8 cellular contexts compared by ENCODE assay signal in the genomic region with DNA sequence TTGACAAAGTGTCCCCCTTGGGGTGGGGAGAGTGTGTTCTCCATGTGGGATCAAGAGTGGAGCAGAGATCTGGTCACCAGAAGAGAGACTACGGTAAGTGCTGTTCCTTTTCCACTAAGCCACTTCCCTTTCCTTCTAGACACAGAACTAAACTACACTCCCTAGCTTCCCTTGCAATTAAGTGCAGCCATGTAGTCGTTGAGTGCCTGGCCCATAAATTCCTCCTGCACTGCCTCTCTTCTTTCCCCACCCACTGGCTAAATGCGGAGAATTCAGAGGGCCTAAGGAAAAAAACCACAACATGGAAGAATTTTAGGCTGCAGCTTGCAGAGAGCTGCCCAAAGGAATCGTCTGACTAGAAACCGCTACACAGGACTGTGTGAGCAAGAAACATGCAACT. TPM values are rescaled to one million over a fixed set of nuclear protein-coding genes. Genes with fewer than 3 reads are reported as not detected.
A peak's percentile ranks its signal among the peaks of the same experiment; 100 is the strongest.
DNase-seq lines count a peak whose midpoint lies in the region; ATAC-seq, FAIRE-seq and TF ChIP-seq lines count a peak whose summit lies in the region.

No MANE protein-coding gene starts in this region.

- H3K4me3 ChIP-seq in DOHH2 (ENCODE audit: low read length) (peak overlapping the region; percentile 84), MG63 (peak overlapping the region; percentile 86), K562 (peak overlapping the region; percentile 74; the same call in 1 of the 2 replicates), uterus (no peak overlapping the region)

- POLR2A ChIA-PET in K562 (lab: Yijun Ruan, JAX): interaction anchor here (2.4 to 5.2 kb wide), 2 partner anchors 12 to 22 kb away, joined by 11 to 24 read pairs; no protein-coding TSS in a partner anchor

- no peak overlapping the region for H3K27ac Mint-ChIP-seq in neural crest cell (ENCODE audit: unreplicated experiment)

- H3K4me1 ChIP-seq in DOHH2 (ENCODE audit: control insufficient read depth, low read length): peaks cover 31% of the 10 kb centered on the region
- peaks cover 13 to 19% of the 10 kb centered on the region in 2 experiments; a peak in 4 of 5 replicates for H3K4me1 ChIP-seq in K562 (replicated peaks in 1 of 2; ENCODE audit: control insufficient read depth in 2 of 2, insufficient read depth in 2 of 2, low read length in 2 of 2)
- H3K4me1 ChIP-seq in uterus: peaks cover 0 to 9% of the 10 kb centered on the region in 2 donors

- intact Hi-C loops in K562 (cut with micrococcal nuclease) (no loop called here), uterus (cut with DNase I; ENCODE audit: low total_unique reads) (no loop called here)

- H3K4me1 Mint-ChIP-seq in neural crest cell: peaks cover 40% of the 10 kb centered on the region

- no peak for TF ChIP-seq RAD21 in K562 (CRISPR knock-in tag; conservative IDR thresholded peaks at IDR 0.05 in 1 of 2, IDR thresholded peaks at IDR 0.05 in 1 of 2)

- H3K36me3 ChIP-seq in DOHH2 (ENCODE audit: control insufficient read depth, low read length) (peaks cover 65% of the 10 kb centered on the region), MG63 (peaks cover 49% of the 10 kb centered on the region), K562 (ENCODE audit: control insufficient read depth, insufficient read depth, low read length) (peaks cover 41% of the 10 kb centered on the region), uterus (no peaks in the 10 kb centered on the region)

- H3K9me2 ChIP-seq in DOHH2 (replicated peaks; ENCODE audit: control insufficient read depth, low read length): no peaks in the 10 kb centered on the region

- WGBS in K562 (ENCODE audit: insufficient coverage, low coverage, missing lambda C conversion rate): 54% methylated on average over 5 of the region's 5 CpGs

- no peaks in the 10 kb centered on the region for H3K27me3 ChIP-seq in DOHH2 (ENCODE audit: control insufficient read depth, low read length)
- H3K27me3 ChIP-seq in MG63: no peaks in the 10 kb centered on the region
- H3K27me3 ChIP-seq in K562 (ENCODE audit: control insufficient read depth in 2 of 2, insufficient read depth in 2 of 2, low read length in 2 of 2): no peaks in the 10 kb centered on the region
- H3K27me3 ChIP-seq in uterus: no peaks in the 10 kb centered on the region

- H3K36me3 Mint-ChIP-seq in neural crest cell (ENCODE audit: low read depth): peaks cover 14% of the 10 kb centered on the region

- H3K4me2 ChIP-seq in DOHH2 (ENCODE audit: low read length) (peak overlapping the region; percentile 66), K562 (ENCODE audit: insufficient read depth, low read length) (no peak overlapping the region)

- TF ChIP-seq CTCF in DOHH2 (IDR thresholded peaks at IDR 0.05; ENCODE audit: low read depth, low read length, poor library complexity, severe bottlenecking): no peak
- TF ChIP-seq CTCF in K562 (IDR thresholded peaks at IDR 0.05 in 2 of 3, conservative IDR thresholded peaks at IDR 0.05 in 1 of 3; ENCODE audit: insufficient read depth in 2 of 3, low read depth in 1 of 3, low read length in 3 of 3): no peak
- TF ChIP-seq CTCF in neural crest cell (conservative IDR thresholded peaks at IDR 0.05): no peak
- TF ChIP-seq CTCF in uterus (IDR thresholded peaks at IDR 0.05): no peak

- no peak for TF ChIP-seq POLR2A in K562 (conservative IDR thresholded peaks at IDR 0.05)
- TF ChIP-seq POLR2A in uterus (IDR thresholded peaks at IDR 0.05): no peak

- CTCF ChIA-PET in K562 (lab: Yijun Ruan, JAX; ENCODE audit: low intra/inter-chr PET ratio): no interaction called here

- peak overlapping the region; percentile 57 to 94; a peak in 2 of 4 replicates for H3K9ac ChIP-seq in K562 (ENCODE audit: insufficient read depth in 1 of 2, low read depth in 2 of 2, low read length in 2 of 2)

- no peaks in the 10 kb centered on the region for H3F3A ChIP-seq in DOHH2 (ENCODE audit: control insufficient read depth, insufficient read depth)

- H3K79me2 ChIP-seq in DOHH2 (ENCODE audit: control insufficient read depth, low read length) (peaks cover 85% of the 10 kb centered on the region), K562 (ENCODE audit: control insufficient read depth, insufficient read depth, low read length) (peaks cover 58% of the 10 kb centered on the region)

- H3K9me1 ChIP-seq in K562 (ENCODE audit: control insufficient read depth, insufficient read depth, low read length): peaks cover 2% of the 10 kb centered on the region

- H3K9me3 ChIP-seq in DOHH2 (ENCODE audit: control insufficient read depth, insufficient read depth, low read length) (no peaks in the 10 kb centered on the region), MG63 (peaks cover 7% of the 10 kb centered on the region; the same call in 1 of the 2 replicates), K562 (replicated peaks; ENCODE audit: control insufficient read depth, insufficient read depth, low read depth, low read length) (no peaks in the 10 kb centered on the region), uterus (no peaks in the 10 kb centered on the region)

- no peaks in the 10 kb centered on the region for H3K9me3 Mint-ChIP-seq in neural crest cell

- H4K20me1 ChIP-seq in DOHH2 (ENCODE audit: control insufficient read depth, insufficient read depth, low read depth, low read length) (peaks cover 7% of the 10 kb centered on the region), K562 (replicated peaks; ENCODE audit: control insufficient read depth, insufficient read depth, low read length) (no peaks in the 10 kb centered on the region; the same call in none of the 2 replicates)

- no peak for DNase-seq in MG63
- DNase-seq in K562 (ENCODE audit: extremely low read depth in 1 of 4, low spot score in 3 of 4): no peak
- DNase-seq in neural crest cell (ENCODE audit: low read depth, low spot score): no peak
- no peak for DNase-seq in occipital lobe (lab: John Stamatoyannopoulos, UW)
- no peak for DNase-seq in uterus
- DNase-seq in NCI-H2081 (lab: John Stamatoyannopoulos, UW): no peak

- H2AFZ ChIP-seq in K562 (ENCODE audit: low read depth, low read length): no peak overlapping the region

- H3K4me3 Mint-ChIP-seq in neural crest cell: peak overlapping the region; percentile 97

- no peak for FAIRE-seq in K562 (lab: Jason Lieb, UNC)

- H3K27ac ChIP-seq in DOHH2 (ENCODE audit: low read depth, low read length) (no peak overlapping the region), K562 (ENCODE audit: extremely low read depth, low read depth, low read length) (no peak overlapping the region), uterus (no peak overlapping the region)

- no TSS peak for BruUV-seq in K562 (replicated peaks; lab: Mats Ljungman, UMichigan)

- no peak for TF ChIP-seq EP300 in K562 (IDR thresholded peaks at IDR 0.05; ENCODE audit: low read length)

- in situ Hi-C loops in K562 (cut with MboI): no loop called here

- ATAC-seq in K562 (no peak), GM18907 (IDR thresholded peaks at IDR 0.05; ENCODE audit: unreplicated experiment) (no peak)

- H3K27me3 Mint-ChIP-seq in neural crest cell (ENCODE audit: low read depth): no peaks in the 10 kb centered on the region

RNA-seq across cellular contexts. Expression of a gene that starts 1.5 kb away (rescaled TPM):
- total RNA-seq in MG63 (2014; rRNA removed; shearing (Covaris generic); ENCODE audit: low replicate concordance): 14.6 and 18.0 TPM in 2 replicates
- 556 and 619 TPM in 2 replicates for total RNA-seq in K562 (2011; cell fraction: chromatin; rRNA removed; ENCODE audit: low replicate concordance)
- total RNA-seq in K562 (2011; cell fraction: nucleolus; rRNA removed): 297 and 303 TPM in 2 replicates
- total RNA-seq in K562 (2011; cell fraction: nucleoplasm; rRNA removed): 373 and 427 TPM in 2 replicates
- total RNA-seq in K562 (2014; rRNA removed) (33.9 and 37.4 TPM in 2 replicates), K562 (2014; rRNA removed; fragmentation: Illumina TruSeq; extraction: Trizol) (19.9 and 22.2 TPM in 2 replicates), K562 (2015; rRNA removed; fragmentation: Illumina TruSeq; extraction: Trizol) (20.4 TPM in 2 replicates), K562 (2021) (49.7 and 58.7 TPM in 2 replicates), neural crest cell (102 and 103 TPM in 2 replicates), occipital lobe (31.5 TPM), uterus (10 to 100 TPM; 41.8 to 69.7 (median 59.7) TPM)
- polyA plus RNA-seq in K562 (2011; rRNA removed) (77.2 and 85.6 TPM in 2 replicates), K562 (2014; fragmentation: Illumina TruSeq; extraction: Trizol) (22.7 and 23.3 TPM in 2 replicates), K562 (2014; fragmentation: Nextera tagmentation; extraction: Ambion mirVana) (1 to 10 TPM; 4.3 to 5.1 TPM), K562 (2014; rRNA removed) (61.2 and 71.8 TPM in 2 replicates)
- 33.4 and 42.3 TPM in 2 replicates for polyA plus RNA-seq in K562 (2011; cell fraction: cytosol; rRNA removed)
- 811 and 959 TPM in 2 replicates for polyA plus RNA-seq in K562 (2011; cell fraction: nucleus; rRNA removed)
- polyA plus RNA-seq in K562 (2012): 30.5 and 38.0 TPM in 2 replicates
- 60.4 and 66.1 TPM in 2 replicates for polyA minus RNA-seq in K562 (2011; rRNA and poly(A)+ RNA removed)
- polyA minus RNA-seq in K562 (2011; cell fraction: cytosol; rRNA and poly(A)+ RNA removed): 23.3 and 36.5 TPM in 2 replicates
- 221 and 226 TPM in 2 replicates for polyA minus RNA-seq in K562 (2011; cell fraction: nucleus; rRNA and poly(A)+ RNA removed)

RNA-seq across cellular contexts. Expression of a gene that starts 1.6 kb away (rescaled TPM):
- 12.7 and 15.3 TPM in 2 replicates for total RNA-seq in MG63 (2014; rRNA removed; shearing (Covaris generic); ENCODE audit: low replicate concordance)
- 17.5 and 28.0 TPM in 2 replicates for total RNA-seq in K562 (2011; cell fraction: chromatin; rRNA removed; ENCODE audit: low replicate concordance)
- 25.8 and 28.7 TPM in 2 replicates for total RNA-seq in K562 (2011; cell fraction: nucleolus; rRNA removed)
- total RNA-seq in K562 (2011; cell fraction: nucleoplasm; rRNA removed): 29.4 and 46.3 TPM in 2 replicates
- total RNA-seq in K562 (2014; rRNA removed) (43.5 and 47.6 TPM in 2 replicates), K562 (2014; rRNA removed; fragmentation: Illumina TruSeq; extraction: Trizol) (37.2 and 40.8 TPM in 2 replicates), K562 (2015; rRNA removed; fragmentation: Illumina TruSeq; extraction: Trizol) (37.4 and 42.8 TPM in 2 replicates), K562 (2021) (44.9 and 49.7 TPM in 2 replicates), neural crest cell (28.2 and 28.7 TPM in 2 replicates), occipital lobe (24.3 TPM), uterus (10 to 100 TPM; 16.7 to 35.3 (median 29.2) TPM)
- polyA plus RNA-seq in K562 (2011; rRNA removed) (23.2 and 32.6 TPM in 2 replicates), K562 (2014; fragmentation: Illumina TruSeq; extraction: Trizol) (33.2 and 36.3 TPM in 2 replicates), K562 (2014; fragmentation: Nextera tagmentation; extraction: Ambion mirVana) (1 to 10 TPM; 7.7 to 9.7 TPM), K562 (2014; rRNA removed) (34.8 and 42.3 TPM in 2 replicates)
- polyA plus RNA-seq in K562 (2011; cell fraction: cytosol; rRNA removed): 15.9 and 25.0 TPM in 2 replicates
- polyA plus RNA-seq in K562 (2011; cell fraction: nucleus; rRNA removed): 14.4 and 18.9 TPM in 2 replicates
- polyA plus RNA-seq in K562 (2012): 32.3 and 37.0 TPM in 2 replicates
- 21.8 and 21.9 TPM in 2 replicates for polyA minus RNA-seq in K562 (2011; rRNA and poly(A)+ RNA removed)
- polyA minus RNA-seq in K562 (2011; cell fraction: cytosol; rRNA and poly(A)+ RNA removed): 16.1 and 16.3 TPM in 2 replicates
- polyA minus RNA-seq in K562 (2011; cell fraction: nucleus; rRNA and poly(A)+ RNA removed): 20.7 and 29.2 TPM in 2 replicates

RNA-seq across cellular contexts. Expression of a gene that starts 24.0 kb away (rescaled TPM):
- 36.6 and 40.6 TPM in 2 replicates for total RNA-seq in MG63 (2014; rRNA removed; shearing (Covaris generic); ENCODE audit: low replicate concordance)
- total RNA-seq in K562 (2011; cell fraction: chromatin; rRNA removed; ENCODE audit: low replicate concordance): 25.9 and 85.9 TPM in 2 replicates
- 15.2 and 18.6 TPM in 2 replicates for total RNA-seq in K562 (2011; cell fraction: nucleolus; rRNA removed)
- 37.9 and 64.3 TPM in 2 replicates for total RNA-seq in K562 (2011; cell fraction: nucleoplasm; rRNA removed)
- total RNA-seq in K562 (2014; rRNA removed): 31.0 and 31.5 TPM in 2 replicates
- total RNA-seq in K562 (2014; rRNA removed; fragmentation: Illumina TruSeq; extraction: Trizol): 47.2 and 51.7 TPM in 2 replicates
- total RNA-seq in K562 (2015; rRNA removed; fragmentation: Illumina TruSeq; extraction: Trizol): 43.5 and 46.0 TPM in 2 replicates
- 55.3 and 55.5 TPM in 2 replicates for total RNA-seq in K562 (2021)
- polyA plus RNA-seq in K562 (2011; rRNA removed): 39.2 and 45.9 TPM in 2 replicates
- polyA plus RNA-seq in K562 (2011; cell fraction: cytosol; rRNA removed): 10.6 and 21.2 TPM in 2 replicates
- polyA plus RNA-seq in K562 (2011; cell fraction: nucleus; rRNA removed): 28.4 and 50.3 TPM in 2 replicates
- polyA plus RNA-seq in K562 (2012): 57.5 and 65.6 TPM in 2 replicates
- polyA plus RNA-seq in K562 (2014; fragmentation: Illumina TruSeq; extraction: Trizol): 73.1 and 88.9 TPM in 2 replicates
- polyA plus RNA-seq in K562 (2014; fragmentation: Nextera tagmentation; extraction: Ambion mirVana): 10 to 100 TPM; 23.9 to 24.0 TPM
- polyA plus RNA-seq in K562 (2014; rRNA removed): 55.4 and 55.7 TPM in 2 replicates
- polyA minus RNA-seq in K562 (2011; rRNA and poly(A)+ RNA removed): 33.4 and 40.6 TPM in 2 replicates
- 16.5 and 19.0 TPM in 2 replicates for polyA minus RNA-seq in K562 (2011; cell fraction: cytosol; rRNA and poly(A)+ RNA removed)
- 12.7 and 27.4 TPM in 2 replicates for polyA minus RNA-seq in K562 (2011; cell fraction: nucleus; rRNA and poly(A)+ RNA removed)
- 83.9 and 85.9 TPM in 2 replicates for total RNA-seq in neural crest cell
- total RNA-seq in occipital lobe: 29.5 TPM
- 100 to 1,000 TPM in 1 of 4 donors, 10 to 100 TPM in 3; 36.2 to 121 (median 67.5) TPM for total RNA-seq in uterus

RNA-seq across cellular contexts. Expression of a gene that starts 51.1 kb away (rescaled TPM):
- total RNA-seq in MG63 (2014; rRNA removed; shearing (Covaris generic); ENCODE audit: low replicate concordance): 0.10 TPM in 1 of 2 replicates, not detected in the other
- total RNA-seq in K562 (2011; cell fraction: chromatin; rRNA removed; ENCODE audit: low replicate concordance): 3.7 and 10.2 TPM in 2 replicates
- total RNA-seq in K562 (2011; cell fraction: nucleolus; rRNA removed): 4.9 and 5.0 TPM in 2 replicates
- total RNA-seq in K562 (2011; cell fraction: nucleoplasm; rRNA removed): 8.4 and 14.4 TPM in 2 replicates
- total RNA-seq in K562 (2014; rRNA removed) (4.8 and 6.9 TPM in 2 replicates), K562 (2014; rRNA removed; fragmentation: Illumina TruSeq; extraction: Trizol) (6.3 and 7.1 TPM in 2 replicates), K562 (2015; rRNA removed; fragmentation: Illumina TruSeq; extraction: Trizol) (9.1 and 10.2 TPM in 2 replicates), K562 (2021) (3.7 and 4.6 TPM in 2 replicates), neural crest cell (2.8 TPM in 2 replicates), occipital lobe (2.8 TPM), uterus (1 to 10 TPM in 2 of 4 donors, under 1 TPM in 1, not detected in 1; 0.26 to 3.0 (median 2.7) TPM)
- polyA plus RNA-seq in K562 (2011; rRNA removed) (11.8 and 12.6 TPM in 2 replicates), K562 (2014; fragmentation: Illumina TruSeq; extraction: Trizol) (6.0 and 6.2 TPM in 2 replicates), K562 (2014; fragmentation: Nextera tagmentation; extraction: Ambion mirVana) (1 to 10 TPM; 2.0 to 2.5 TPM), K562 (2014; rRNA removed) (7.2 and 12.8 TPM in 2 replicates)
- 3.5 and 5.8 TPM in 2 replicates for polyA plus RNA-seq in K562 (2011; cell fraction: cytosol; rRNA removed)
- 5.3 and 6.8 TPM in 2 replicates for polyA plus RNA-seq in K562 (2011; cell fraction: nucleus; rRNA removed)
- 4.2 and 7.7 TPM in 2 replicates for polyA plus RNA-seq in K562 (2012)
- 2.4 and 3.8 TPM in 2 replicates for polyA minus RNA-seq in K562 (2011; rRNA and poly(A)+ RNA removed)
- 0.64 and 0.95 TPM in 2 replicates for polyA minus RNA-seq in K562 (2011; cell fraction: cytosol; rRNA and poly(A)+ RNA removed)
- polyA minus RNA-seq in K562 (2011; cell fraction: nucleus; rRNA and poly(A)+ RNA removed): 4.8 and 9.9 TPM in 2 replicates

RNA-seq across cellular contexts. Expression of a gene that starts 51.1 kb away (rescaled TPM):
- total RNA-seq in MG63 (2014; rRNA removed; shearing (Covaris generic); ENCODE audit: low replicate concordance): 22.5 and 39.6 TPM in 2 replicates
- 44.9 and 104 TPM in 2 replicates for total RNA-seq in K562 (2011; cell fraction: chromatin; rRNA removed; ENCODE audit: low replicate concordance)
- 22.5 and 30.1 TPM in 2 replicates for total RNA-seq in K562 (2011; cell fraction: nucleolus; rRNA removed)
- 54.3 and 84.0 TPM in 2 replicates for total RNA-seq in K562 (2011; cell fraction: nucleoplasm; rRNA removed)
- 14.5 and 20.9 TPM in 2 replicates for total RNA-seq in K562 (2014; rRNA removed)
- 26.1 and 27.0 TPM in 2 replicates for total RNA-seq in K562 (2014; rRNA removed; fragmentation: Illumina TruSeq; extraction: Trizol)
- 22.2 and 25.6 TPM in 2 replicates for total RNA-seq in K562 (2015; rRNA removed; fragmentation: Illumina TruSeq; extraction: Trizol)
- total RNA-seq in K562 (2021): 24.0 and 27.7 TPM in 2 replicates
- 48.1 and 55.2 TPM in 2 replicates for polyA plus RNA-seq in K562 (2011; rRNA removed)
- polyA plus RNA-seq in K562 (2011; cell fraction: cytosol; rRNA removed): 33.9 and 42.2 TPM in 2 replicates
- polyA plus RNA-seq in K562 (2011; cell fraction: nucleus; rRNA removed): 106 and 128 TPM in 2 replicates
- polyA plus RNA-seq in K562 (2012): 24.4 and 26.4 TPM in 2 replicates
- polyA plus RNA-seq in K562 (2014; fragmentation: Illumina TruSeq; extraction: Trizol): 20.4 and 21.2 TPM in 2 replicates
- polyA plus RNA-seq in K562 (2014; fragmentation: Nextera tagmentation; extraction: Ambion mirVana): 10 to 100 TPM; 56.5 to 68.6 TPM
- polyA plus RNA-seq in K562 (2014; rRNA removed): 25.5 and 32.7 TPM in 2 replicates
- 48.9 and 76.1 TPM in 2 replicates for polyA minus RNA-seq in K562 (2011; rRNA and poly(A)+ RNA removed)
- polyA minus RNA-seq in K562 (2011; cell fraction: cytosol; rRNA and poly(A)+ RNA removed): 10.2 and 17.9 TPM in 2 replicates
- 19.3 and 39.9 TPM in 2 replicates for polyA minus RNA-seq in K562 (2011; cell fraction: nucleus; rRNA and poly(A)+ RNA removed)
- total RNA-seq in neural crest cell: 24.2 and 26.3 TPM in 2 replicates
- total RNA-seq in occipital lobe: 25.3 TPM
- 10 to 100 TPM; 13.5 to 37.1 (median 28.6) TPM for total RNA-seq in uterus

Comparison
In these comparisons a context has a peak if more than half of its experiments do, and no peak if none do; other contexts are left out.
1. H3K4me3 ChIP-seq: peak in DOHH2 (single experiment), MG63 (single experiment) and K562 (single experiment); none in uterus (0 of 2).